Comparison of ENCODE assay signal across 2 cellular contexts in genomic region chr17:1488826-1489275, GRCh38.
TF ChIP-seq lines count a peak whose summit lies in the region.

No MANE protein-coding gene starts in this region.

TF ChIP-seq in GM23338, 12 proteins besides CTCF, POLR2A, EP300 and RAD21 (continued from another document):
- TF ChIP-seq ZNF462 (CRISPR knock-in tag; IDR thresholded peaks at IDR 0.05) (no peak), STAT1 (IDR thresholded peaks at IDR 0.05; ENCODE audit: unreplicated experiment) (no peak), ETS1 (IDR thresholded peaks at IDR 0.05) (no peak), REST (IDR thresholded peaks at IDR 0.05; ENCODE audit: unreplicated experiment) (no peak), NANOG (IDR thresholded peaks at IDR 0.05; ENCODE audit: borderline replicate concordance) (no peak), ZNF114 (CRISPR knock-in tag; IDR thresholded peaks at IDR 0.05) (no peak), ZNF331 (CRISPR knock-in tag; IDR thresholded peaks at IDR 0.05; ENCODE audit: low read depth) (no peak), JUNB (IDR thresholded peaks at IDR 0.05; ENCODE audit: unreplicated experiment) (no peak), CREB1 (CRISPR knock-in tag; IDR thresholded peaks at IDR 0.05; ENCODE audit: low read depth) (no peak)

TF ChIP-seq in WTC11, 78 proteins besides CTCF, POLR2A, EP300 and RAD21 (continued from another document):
- TF ChIP-seq ZNF281 (CRISPR knock-in tag; IDR thresholded peaks at IDR 0.05), result no peak
- TF ChIP-seq HMGXB4 (CRISPR knock-in tag; IDR thresholded peaks at IDR 0.05), result no peak
- no peak for TF ChIP-seq TCF7 (CRISPR knock-in tag; IDR thresholded peaks at IDR 0.05; ENCODE audit: low read depth)
